ENCODE assay signal across 27 cellular contexts in the genomic region with DNA sequence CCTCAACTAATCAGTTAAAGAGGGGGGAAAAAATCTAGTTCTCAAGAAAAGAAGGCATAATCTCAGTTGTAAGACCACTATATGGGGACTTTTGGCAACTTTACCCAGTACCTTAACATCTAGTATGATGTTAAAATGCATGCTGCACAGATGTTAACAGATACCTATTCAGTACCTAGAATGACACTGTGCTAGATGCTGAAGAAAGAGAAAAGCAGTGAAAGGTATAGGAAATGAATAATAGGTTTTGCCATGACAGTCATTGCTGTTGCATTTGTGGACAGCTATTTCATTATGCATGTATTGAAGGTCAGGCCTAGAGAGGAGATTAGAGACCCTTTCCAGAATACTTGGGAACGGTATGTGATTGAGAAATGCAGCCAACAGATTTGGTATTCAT.
"Had no signal": no experiment of that assay in that cellular context is flagged by ENCODE, and none has a peak within 500 bp of the region (broad histone marks: within the 10 kb centered on the region; RNA-seq: fewer than 3 reads in every experiment).

No MANE protein-coding gene starts in this region.

- H3K4me3 Mint-ChIP-seq: activated CD4-positive, alpha-beta memory T cell treated with anti-CD3 and anti-CD28 coated beads for 36 hours; activated CD4-positive, alpha-beta T cell treated with anti-CD3 and anti-CD28 coated beads, Interleukin-2, amount 10 ng/mL, durations not matched to agents 7 days and 5 days; activated CD8-positive, alpha-beta memory T cell treated with anti-CD3 and anti-CD28 coated beads, Interleukin-2, amount 10 ng/mL, durations not matched to agents 7 days and 5 days; activated naive CD4-positive, alpha-beta T cell treated with anti-CD3 and anti-CD28 coated beads for 36 hours; T-helper 1 cell treated with Interleukin-12 subunit alpha and Interleukin-12 subunit beta and Interleukin-4 antibody, amounts not matched to agents 30 μg/mL and 1 μg/mL, for 36 hours; T-helper 2 cell treated with Interferon-gamma antibody and Interleukin-4, amounts not matched to agents 5 μg/mL and 100 μg/mL, for 36 hours had no signal

- DNase-seq: activated CD4-positive, alpha-beta memory T cell treated with anti-CD3 and anti-CD28 coated beads for 36 hours; activated CD4-positive, alpha-beta T cell treated with anti-CD3 and anti-CD28 coated beads, Interleukin-2, amount 10 ng/mL, durations not matched to agents 7 days and 5 days; activated CD8-positive, alpha-beta memory T cell treated with anti-CD3 and anti-CD28 coated beads for 24 hours; activated CD8-positive, alpha-beta memory T cell treated with anti-CD3 and anti-CD28 coated beads, Interleukin-2, amount 10 ng/mL, durations not matched to agents 7 days and 5 days; activated gamma-delta T cell treated with Interleukin-2 at 50 U/mL for 16 hours; activated naive CD4-positive, alpha-beta T cell treated with anti-CD3 and anti-CD28 coated beads for 36 hours; activated T-cell treated with anti-CD3 and anti-CD28 coated beads, Interleukin-2, amount 50 U/mL, for 1 hour; amniotic stem cell; aorta; Kasumi-1; KG1; MG63; NCI-H1048; NCI-H1105 treated with DMSO at 0.1 percent for 48 hours; NCI-H1436; NCI-H1694; NCI-H1930; NCI-H2081 treated with DMSO at 0.1 percent for 48 hours; NCI-H345; NCI-H524 treated with DMSO at 0.1 percent for 48 hours; SHP77; SJCRH30; SK-N-SH had no signal

- H3K9me3 Mint-ChIP-seq: activated CD4-positive, alpha-beta memory T cell treated with anti-CD3 and anti-CD28 coated beads for 36 hours; activated CD4-positive, alpha-beta T cell treated with anti-CD3 and anti-CD28 coated beads, Interleukin-2, amount 10 ng/mL, durations not matched to agents 7 days and 5 days; activated naive CD4-positive, alpha-beta T cell treated with anti-CD3 and anti-CD28 coated beads for 36 hours; activated naive CD4-positive, alpha-beta T cell treated with anti-CD3 and anti-CD28 coated beads, Interleukin-2, amount 50 U/mL, for 72 hours; T-helper 1 cell treated with Interleukin-12 subunit alpha and Interleukin-12 subunit beta and Interleukin-4 antibody, amounts not matched to agents 30 μg/mL and 1 μg/mL, for 36 hours; T-helper 2 cell treated with Interferon-gamma antibody and Interleukin-4, amounts not matched to agents 5 μg/mL and 100 μg/mL, for 36 hours had no signal

- ATAC-seq: activated CD8-positive, alpha-beta memory T cell treated with anti-CD3 and anti-CD28 coated beads, Interleukin-2, amount 10 ng/mL, durations not matched to agents 7 days and 5 days; Panc1 had no signal

- H3K27me3 Mint-ChIP-seq: activated CD4-positive, alpha-beta memory T cell treated with anti-CD3 and anti-CD28 coated beads for 36 hours; activated CD4-positive, alpha-beta T cell treated with anti-CD3 and anti-CD28 coated beads, Interleukin-2, amount 10 ng/mL, durations not matched to agents 7 days and 5 days; activated CD8-positive, alpha-beta memory T cell treated with anti-CD3 and anti-CD28 coated beads, Interleukin-2, amount 10 ng/mL, durations not matched to agents 7 days and 5 days had no signal

- H3K27ac Mint-ChIP-seq: activated CD4-positive, alpha-beta T cell treated with anti-CD3 and anti-CD28 coated beads, Interleukin-2, amount 10 ng/mL, durations not matched to agents 7 days and 5 days; activated CD8-positive, alpha-beta memory T cell treated with anti-CD3 and anti-CD28 coated beads, Interleukin-2, amount 10 ng/mL, durations not matched to agents 7 days and 5 days; T-helper 1 cell treated with Interleukin-12 subunit alpha and Interleukin-12 subunit beta and Interleukin-4 antibody, amounts not matched to agents 30 μg/mL and 1 μg/mL, for 36 hours; T-helper 2 cell treated with Interferon-gamma antibody and Interleukin-4, amounts not matched to agents 5 μg/mL and 100 μg/mL, for 36 hours had no signal
